ENCODE assay signal across 9 cellular contexts in the genomic region with DNA sequence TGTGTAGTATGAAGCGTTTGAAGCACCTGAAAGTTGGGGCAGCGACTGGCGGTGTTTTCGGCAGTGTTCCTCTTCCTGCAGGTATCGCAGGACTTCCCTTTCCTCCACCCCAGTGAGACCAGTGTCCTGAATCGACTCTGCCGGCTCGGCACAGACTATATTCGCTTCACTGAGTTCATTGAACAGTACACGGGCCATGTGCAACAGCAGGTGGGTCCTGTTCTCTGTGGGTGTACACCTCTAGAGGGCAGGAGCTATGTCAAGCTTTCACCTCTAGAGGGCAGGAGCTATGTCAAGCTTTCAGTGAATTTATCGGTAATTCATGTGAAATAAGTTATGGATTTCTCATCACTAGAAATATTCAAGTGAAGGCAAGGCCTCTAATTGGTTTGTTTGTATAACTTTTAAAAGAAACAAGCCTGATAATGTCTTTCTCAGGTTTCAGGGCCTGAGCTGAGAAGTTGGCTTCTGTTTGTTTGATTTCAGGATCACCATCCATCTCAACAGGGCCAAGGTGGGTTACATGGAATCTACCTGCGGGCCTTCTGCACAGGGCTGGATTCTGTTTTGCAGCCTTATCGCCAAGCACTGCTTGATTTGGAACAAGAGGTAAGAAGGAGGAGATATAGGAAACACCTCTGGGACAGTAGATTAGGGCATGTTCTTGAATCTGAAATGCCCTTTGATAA. TPM values are rescaled to one million over a fixed set of nuclear protein-coding genes. Genes with fewer than 3 reads are reported as not detected.
DNase-seq lines count a peak whose midpoint lies in the region; ATAC-seq and TF ChIP-seq lines count a peak whose summit lies in the region.
"Had no signal": no experiment of that assay in that cellular context is flagged by ENCODE, and none has a peak within 500 bp of the region (broad histone marks: within the 10 kb centered on the region; RNA-seq: fewer than 3 reads in every experiment).

No MANE protein-coding gene starts in this region.

- TF ChIP-seq POLR2A in breast epithelium (IDR thresholded peaks at IDR 0.05) (no peak), NB4 (IDR thresholded peaks at IDR 0.05; ENCODE audit: extremely low read depth, insufficient read length) (no peak)

- H3K4me1 Mint-ChIP-seq in MCF 10A (ENCODE audit: insufficient read depth, unreplicated experiment): peaks cover 20% of the 10 kb centered on the region

- no TSS peak for BruUV-seq in MCF 10A (replicated peaks; lab: Mats Ljungman, UMichigan)

- no peak overlapping the region for H3K27ac ChIP-seq in breast epithelium
- H3K27ac ChIP-seq: epithelial cell of prostate had no signal

- H3K36me3 Mint-ChIP-seq in MCF 10A (ENCODE audit: insufficient read depth, unreplicated experiment): peaks cover 38% of the 10 kb centered on the region

- H3K4me1 ChIP-seq in breast epithelium: peaks cover 0 to 7% of the 10 kb centered on the region in 2 donors

- TF ChIP-seq CTCF in MCF 10A (IDR thresholded peaks at IDR 0.05; ENCODE audit: unreplicated experiment): peak; percentile 63
- TF ChIP-seq CTCF in breast epithelium (IDR thresholded peaks at IDR 0.05): peak in 1 of 3 donors; percentile 31
- peak; percentile 89 for TF ChIP-seq CTCF in NB4 (IDR thresholded peaks at IDR 0.05; ENCODE audit: low read depth, low read length)

- DNase-seq in MCF 10A (ENCODE audit: unreplicated experiment) (peak; percentile 47), breast epithelium (ENCODE audit: low spot score in 2 of 2) (no peak), NB4 (ENCODE audit: low read depth) (peak; percentile 50), left ventricle myocardium superior (no peak)
- peak; percentile 27 to 41 for DNase-seq in activated T-cell treated with anti-CD3 and anti-CD28 coated beads, Interleukin-2, amount 50 U/mL, for 48 hours
- peak; percentile 9 to 29 for DNase-seq in stimulated activated CD4-positive, alpha-beta T cell treated with anti-CD3 and anti-CD28 coated beads, Interleukin-4, amount 100 ng/mL, for 4 hours

- H3K4me3 ChIP-seq in breast epithelium (no peak overlapping the region), NB4 (ENCODE audit: low read depth, low read length) (no peak overlapping the region)

- ATAC-seq in left ventricle myocardium superior (peak; percentile 28), HG03439 (IDR thresholded peaks at IDR 0.05; ENCODE audit: unreplicated experiment) (no peak), GM18498 (IDR thresholded peaks at IDR 0.05; ENCODE audit: unreplicated experiment) (no peak)

- no peaks in the 10 kb centered on the region for H3K27me3 Mint-ChIP-seq in MCF 10A (ENCODE audit: insufficient read depth, unreplicated experiment)

- no peaks in the 10 kb centered on the region for H3K9me3 ChIP-seq in breast epithelium

- H3K27ac Mint-ChIP-seq in MCF 10A (ENCODE audit: low read depth, unreplicated experiment): no peak overlapping the region

- H3K4me3 Mint-ChIP-seq in MCF 10A (ENCODE audit: unreplicated experiment): no peak overlapping the region

- CTCF ChIA-PET in MCF 10A (lab: Yijun Ruan, JAX): interaction anchor here (0.8 to 1.7 kb wide), 6 partner anchors 9 to 30 kb away, joined by 3 to 7 read pairs (median 4); no protein-coding TSS in a partner anchor

- POLR2A ChIA-PET in MCF 10A (lab: Yijun Ruan, JAX): interaction anchor here (1.0 kb wide), 1 partner anchor 13 kb away, joined by 4 read pairs; no protein-coding TSS in a partner anchor

- intact Hi-C loops in MCF 10A (cut with micrococcal nuclease) (no loop called here), breast epithelium (cut with DNase I; ENCODE audit: low total_unique reads) (no loop called here), left ventricle myocardium superior (cut with micrococcal nuclease) (no loop called here)

- no peaks in the 10 kb centered on the region for H3K36me3 ChIP-seq in breast epithelium

- no peaks in the 10 kb centered on the region for H3K9me3 Mint-ChIP-seq in MCF 10A (ENCODE audit: unreplicated experiment)

- no peaks in the 10 kb centered on the region for H3K27me3 ChIP-seq in breast epithelium

RNA-seq across cellular contexts. Expression of a gene that starts 5.3 kb away (rescaled TPM):
- total RNA-seq in MCF 10A (2022) (23.3 and 31.4 TPM in 2 replicates), breast epithelium (10 to 100 TPM; 12.2 to 21.1 (median 19.7) TPM), left ventricle myocardium superior (13.0 TPM)

RNA-seq across cellular contexts. Expression of a gene that starts 5.3 kb away (rescaled TPM):
- 38.7 and 38.9 TPM in 2 replicates for total RNA-seq in MCF 10A (2022)
- 10 to 100 TPM; 19.5 to 24.9 (median 24.7) TPM for total RNA-seq in breast epithelium
- 11.6 TPM for total RNA-seq in left ventricle myocardium superior

RNA-seq across cellular contexts. Expression of a gene that starts 45.8 kb away (rescaled TPM):
- total RNA-seq in MCF 10A (2022) (8.7 and 9.8 TPM in 2 replicates), breast epithelium (1 to 10 TPM; 3.8 to 9.5 (median 6.6) TPM), left ventricle myocardium superior (4.4 TPM)

Comparison
In these comparisons a context has a peak if more than half of its experiments do, and no peak if none do; other contexts are left out.
1. DNase-seq: peak in MCF 10A (single experiment), NB4 (single experiment), activated T-cell treated with anti-CD3 and anti-CD28 coated beads, Interleukin-2, amount 50 U/mL, for 48 hours (2 of 2) and stimulated activated CD4-positive, alpha-beta T cell treated with anti-CD3 and anti-CD28 coated beads, Interleukin-4, amount 100 ng/mL, for 4 hours (2 of 2); none in breast epithelium (0 of 2) and left ventricle myocardium superior (single experiment).